ENCODE assay signal across 9 cellular contexts in the genomic region with DNA sequence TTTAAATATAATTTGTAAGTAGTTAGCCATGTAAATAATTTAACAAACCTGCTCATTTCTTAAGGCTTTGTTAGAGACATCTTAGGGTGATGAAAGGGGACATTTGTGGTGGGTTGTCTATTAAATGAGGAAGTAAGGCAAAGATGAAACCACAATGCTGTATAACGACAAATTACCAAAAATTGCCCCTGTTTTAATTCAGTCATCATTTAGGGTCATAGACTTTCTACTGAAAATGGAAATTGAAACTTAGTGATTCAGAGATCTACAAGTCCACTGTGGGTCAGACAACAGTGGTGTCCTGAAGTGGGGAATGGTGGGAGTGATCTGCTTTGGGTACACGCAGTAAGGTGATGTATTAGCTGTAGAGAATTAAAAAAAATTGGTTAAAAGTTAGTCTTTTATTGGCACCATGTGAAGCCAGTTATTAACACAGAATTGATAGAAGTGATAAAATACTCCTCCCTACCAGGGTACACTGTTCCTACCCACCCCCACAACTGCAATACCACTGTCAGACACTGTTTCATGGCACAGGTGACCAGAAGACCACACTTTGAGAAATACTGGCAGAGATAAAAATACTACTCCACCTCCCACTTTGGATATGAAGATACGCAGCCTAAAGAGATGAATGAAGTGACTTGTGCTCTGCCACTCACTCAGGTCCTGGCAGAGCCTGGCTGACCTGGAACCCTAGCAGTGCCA. TPM values are rescaled to one million over a fixed set of nuclear protein-coding genes. Genes with fewer than 3 reads are reported as not detected.
DNase-seq lines count a peak whose midpoint lies in the region; ATAC-seq and TF ChIP-seq lines count a peak whose summit lies in the region.
"Had no signal": no experiment of that assay in that cellular context is flagged by ENCODE, and none has a peak within 500 bp of the region (broad histone marks: within the 10 kb centered on the region; RNA-seq: fewer than 3 reads in every experiment).

No MANE protein-coding gene starts in this region.

- H3K27ac ChIP-seq in hepatocyte (peak overlapping the region; percentile 41), esophagus muscularis mucosa (replicated peaks in 1 of 4) (no peak overlapping the region)

- H3K36me3 Mint-ChIP-seq in glutamatergic neuron (ENCODE audit: unreplicated experiment): no peaks in the 10 kb centered on the region

- ATAC-seq in GM18505 (IDR thresholded peaks at IDR 0.05; ENCODE audit: unreplicated experiment) (peak; percentile 73), GM21723 (IDR thresholded peaks at IDR 0.05; ENCODE audit: unreplicated experiment) (peak; percentile 59), HG03575 (IDR thresholded peaks at IDR 0.05; ENCODE audit: extremely low read depth, insufficient number of reproducible peaks, low FRiP score, unreplicated experiment) (peak; percentile 67)

- 94% methylated on average over 3 of the region's 3 CpGs for WGBS in hepatocyte (ENCODE audit: low lambda C conversion rate, missing lambda C conversion rate)
- WGBS in esophagus muscularis mucosa: 86% methylated on average over 3 of the region's 3 CpGs

- no peaks in the 10 kb centered on the region for H3K9me3 ChIP-seq in hepatocyte (ENCODE audit: low read depth)
- H3K9me3 ChIP-seq in esophagus muscularis mucosa: no peaks in the 10 kb centered on the region

- H3K9me3 Mint-ChIP-seq in glutamatergic neuron (ENCODE audit: unreplicated experiment): peaks cover 2% of the 10 kb centered on the region

- H3K27me3 Mint-ChIP-seq in glutamatergic neuron (ENCODE audit: unreplicated experiment): peaks cover 5% of the 10 kb centered on the region

- H3K4me3 ChIP-seq in hepatocyte (no peak overlapping the region), esophagus muscularis mucosa (no peak overlapping the region)

- H3K9me2 ChIP-seq in hepatocyte (replicated peaks; ENCODE audit: insufficient read depth): no peaks in the 10 kb centered on the region

- H3K27ac Mint-ChIP-seq in glutamatergic neuron (ENCODE audit: unreplicated experiment): no peak overlapping the region

- peaks cover 56% of the 10 kb centered on the region for H3K4me1 Mint-ChIP-seq in glutamatergic neuron (ENCODE audit: low read depth, unreplicated experiment)

- H3K4me2 ChIP-seq in hepatocyte: no peak overlapping the region

- intact Hi-C loops in esophagus muscularis mucosa (cut with DNase I): no loop called here

- H3K27me3 ChIP-seq in hepatocyte: no peaks in the 10 kb centered on the region
- H3K27me3 ChIP-seq in esophagus muscularis mucosa: no peaks in the 10 kb centered on the region

- peaks cover 95% of the 10 kb centered on the region for H3K79me2 ChIP-seq in hepatocyte

- TF ChIP-seq EP300 in esophagus muscularis mucosa (IDR thresholded peaks at IDR 0.05): no peak

- TF ChIP-seq POLR2A in GM18505 (IDR thresholded peaks at IDR 0.05; ENCODE audit: borderline replicate concordance, extremely low read depth, insufficient read depth, insufficient read length) (no peak), esophagus muscularis mucosa (IDR thresholded peaks at IDR 0.05; ENCODE audit: low read depth) (no peak)

- no peak overlapping the region for H3K4me3 Mint-ChIP-seq in glutamatergic neuron (ENCODE audit: unreplicated experiment)

- H2AFZ ChIP-seq in hepatocyte: no peak overlapping the region

- no peak for TF ChIP-seq CTCF in hepatocyte (IDR thresholded peaks at IDR 0.05; ENCODE audit: poor library complexity)
- no peak for TF ChIP-seq CTCF in glutamatergic neuron (IDR thresholded peaks at IDR 0.05; ENCODE audit: partially characterized antibody, unreplicated experiment)
- no peak for TF ChIP-seq CTCF in esophagus muscularis mucosa (IDR thresholded peaks at IDR 0.05)

- H3K36me3 ChIP-seq in hepatocyte (replicated peaks; ENCODE audit: insufficient read depth, low read depth) (no peaks in the 10 kb centered on the region), esophagus muscularis mucosa (no peaks in the 10 kb centered on the region)

- H3K4me1 ChIP-seq in hepatocyte (ENCODE audit: insufficient read depth) (peaks cover 57% of the 10 kb centered on the region), esophagus muscularis mucosa (peaks cover 50 to 73% (median 68%) of the 10 kb centered on the region in 4 donors)

- peaks cover 29% of the 10 kb centered on the region for H4K20me1 ChIP-seq in hepatocyte (ENCODE audit: insufficient read depth, poor library complexity, severe bottlenecking)

- DNase-seq in hepatocyte (ENCODE audit: low spot score) (no peak), glutamatergic neuron (no peak), esophagus muscularis mucosa (ENCODE audit: extremely low spot score) (no peak)
- DNase-seq in activated CD4-positive, alpha-beta T cell treated with anti-CD3 and anti-CD28 coated beads for 48 hours: no peak
- DNase-seq in activated CD8-positive, alpha-beta memory T cell treated with anti-CD3 and anti-CD28 coated beads, Interleukin-2, amount 50 U/mL, for 4 hours: no peak
- DNase-seq: NCI-H1436 had no signal

RNA-seq across cellular contexts. Expression of gene CERS6, which starts 13.4 kb away (rescaled TPM):
- 97.9 and 99.1 TPM in 2 replicates for total RNA-seq in hepatocyte
- 32.7 and 40.9 TPM in 2 replicates for polyA plus RNA-seq in hepatocyte
- total RNA-seq in glutamatergic neuron (ENCODE audit: unreplicated experiment): 143 TPM
- total RNA-seq in esophagus muscularis mucosa: 10 to 100 TPM; 46.6 to 67.7 (median 53.6) TPM
